In genomic region chr11:75667268-75667830, GRCh38 we compare ENCODE assay signal across 8 cellular contexts. TPM values are rescaled to one million over a fixed set of nuclear protein-coding genes. Genes with fewer than 3 reads are reported as not detected.
DNase-seq lines count a peak whose midpoint lies in the region; ATAC-seq and TF ChIP-seq lines count a peak whose summit lies in the region.

No MANE protein-coding gene starts in this region.

- CTCF ChIA-PET in IMR-90 (lab: Yijun Ruan, JAX) = no interaction called here

- ATAC-seq in IMR-90 (ENCODE audit: low read depth) = peak; percentile 66
- peak; percentile 70 to 74 for ATAC-seq in left cardiac atrium
- no peak for ATAC-seq in GM18868 (IDR thresholded peaks at IDR 0.05; ENCODE audit: unreplicated experiment)

- peak overlapping the region; percentile 44 for H3K4me3 ChIP-seq in IMR-90 (ENCODE audit: insufficient read depth, low read depth, low read length)

- H3K14ac ChIP-seq in IMR-90 (replicated peaks; ENCODE audit: low read depth, low read length) = no peak overlapping the region

- intact Hi-C loops in IMR-90 (cut with micrococcal nuclease) (loop anchor here (5.0 kb wide), 1 partner anchor 85 kb away; no protein-coding TSS in a partner anchor), left cardiac atrium (cut with DNase I) (no loop called here)

- no peak overlapping the region for H2AK9ac ChIP-seq in IMR-90 (replicated peaks; ENCODE audit: low read depth, low read length, poor library complexity)

- POLR2A ChIA-PET in IMR-90 (lab: Charles Lee; ENCODE audit: unreplicated experiment) = no interaction called here

- H4K91ac ChIP-seq in IMR-90 (ENCODE audit: insufficient read depth, low read depth, low read length) = no peak overlapping the region; the same call in 1 of the 2 replicates

- no peak overlapping the region; the same call in 1 of the 2 replicates for H3K4ac ChIP-seq in IMR-90 (ENCODE audit: low read depth, low read length)

- peaks cover 10% of the 10 kb centered on the region for H3K4me1 Mint-ChIP-seq in activated naive CD4-positive, alpha-beta T cell treated with anti-CD3 and anti-CD28 coated beads, Interleukin-2, amount 50 U/mL, for 24 hours

- no peaks in the 10 kb centered on the region for H3K36me3 ChIP-seq in IMR-90 (ENCODE audit: control insufficient read depth, insufficient read depth, low read length)

- no peaks in the 10 kb centered on the region for H4K20me1 ChIP-seq in IMR-90 (ENCODE audit: insufficient read depth, low read length)

- H3K56ac ChIP-seq in IMR-90 (ENCODE audit: extremely low read depth, insufficient read depth, low read length) = no peak overlapping the region

- no peak overlapping the region for H2BK15ac ChIP-seq in IMR-90 (ENCODE audit: low read depth, low read length)

- H3K27me3 Mint-ChIP-seq in activated naive CD4-positive, alpha-beta T cell treated with anti-CD3 and anti-CD28 coated beads, Interleukin-2, amount 50 U/mL, for 24 hours = peaks cover 45% of the 10 kb centered on the region

- DNase-seq in DMS79 treated with DMSO at 0.1 percent for 48 hours (lab: John Stamatoyannopoulos, UW) (peak; percentile 53), IMR-90 (no peak), left cardiac atrium (peak; percentile 30), putamen (ENCODE audit: low spot score) (peak; percentile 26), T1000 (lab: John Stamatoyannopoulos, UW) (no peak)
- DNase-seq in activated CD8-positive, alpha-beta memory T cell treated with anti-CD3 and anti-CD28 coated beads for 24 hours = no peak

- no peaks in the 10 kb centered on the region for H3K9me1 ChIP-seq in IMR-90 (ENCODE audit: insufficient read depth, low read length)

- H2BK5ac ChIP-seq in IMR-90 (ENCODE audit: low read depth, low read length, poor library complexity, severe bottlenecking) = no peak overlapping the region

- H3K4me1 ChIP-seq in IMR-90 (ENCODE audit: control insufficient read depth, insufficient read depth, low read length) = no peaks in the 10 kb centered on the region; the same call in 1 of the 2 replicates

- no peak for TF ChIP-seq CTCF in IMR-90 (conservative IDR thresholded peaks at IDR 0.05; ENCODE audit: low read depth, low read length)

- no peak overlapping the region for H2AK5ac ChIP-seq in IMR-90 (ENCODE audit: low read depth, low read length)

- no peak overlapping the region for H2BK120ac ChIP-seq in IMR-90 (ENCODE audit: low read depth, low read length)

- no peak for TF ChIP-seq POLR2A in IMR-90 (IDR thresholded peaks at IDR 0.05; ENCODE audit: low read depth, low read length)

- H3K9ac ChIP-seq in IMR-90 (ENCODE audit: low read depth, low read length) = peak overlapping the region; percentile 22; the same call in 1 of the 2 replicates

- in situ Hi-C loops in IMR-90 (cut with MboI; ENCODE audit: low sequenced_read_pairs) = no loop called here

- dilution Hi-C loops in IMR-90 (cut with HindIII; ENCODE audit: low sequenced_read_pairs, unreplicated experiment) = no loop called here

- H3K79me1 ChIP-seq in IMR-90 (ENCODE audit: low read depth in 1 of 2, low read length in 2 of 2) = no peaks in the 10 kb centered on the region

- H3K27ac ChIP-seq in IMR-90 (ENCODE audit: insufficient read depth, low read length) = no peak overlapping the region

- H3K27ac Mint-ChIP-seq in activated naive CD4-positive, alpha-beta T cell treated with anti-CD3 and anti-CD28 coated beads, Interleukin-2, amount 50 U/mL, for 24 hours = no peak overlapping the region

- H3K18ac ChIP-seq in IMR-90 (ENCODE audit: low read depth, low read length) = no peak overlapping the region

- H3K4me2 ChIP-seq in IMR-90 (ENCODE audit: low read depth, low read length) = peak overlapping the region; percentile 62

- H2AFZ ChIP-seq in IMR-90 (replicated peaks; ENCODE audit: low read length, poor library complexity) = peak overlapping the region; percentile 91

- BruUV-seq in IMR-90 (replicated peaks; lab: Mats Ljungman, UMichigan) = no TSS peak

- H4K5ac ChIP-seq in IMR-90 (ENCODE audit: low read depth, low read length) = no peak overlapping the region

- no peaks in the 10 kb centered on the region for H3K36me3 Mint-ChIP-seq in activated naive CD4-positive, alpha-beta T cell treated with anti-CD3 and anti-CD28 coated beads, Interleukin-2, amount 50 U/mL, for 24 hours

- WGBS in IMR-90 (ENCODE audit: extremely low coverage in 2 of 2, insufficient read length in 1 of 2), 2 experiments = 5% methylated on average over 32 of the region's 63 CpGs; no CpG with 5 or more reads in 1 of the 2 experiments

- TF ChIP-seq RAD21 in IMR-90 (IDR thresholded peaks at IDR 0.05; ENCODE audit: low read length) = no peak

- peaks cover 40% of the 10 kb centered on the region for H3K27me3 ChIP-seq in IMR-90 (ENCODE audit: control insufficient read depth, insufficient read depth, low read length)

- peak overlapping the region; percentile 75 for H3K4me3 Mint-ChIP-seq in activated naive CD4-positive, alpha-beta T cell treated with anti-CD3 and anti-CD28 coated beads, Interleukin-2, amount 50 U/mL, for 24 hours

- H4K8ac ChIP-seq in IMR-90 (ENCODE audit: low read depth in 2 of 2, low read length in 2 of 2) = peak overlapping the region; percentile 56 to 85

- H2BK20ac ChIP-seq in IMR-90 (ENCODE audit: low read depth, low read length) = no peak overlapping the region

- H3K9me3 ChIP-seq in IMR-90 (ENCODE audit: control insufficient read depth, insufficient read depth, low read length) = no peaks in the 10 kb centered on the region

- peaks cover 1% of the 10 kb centered on the region for H3K9me3 Mint-ChIP-seq in activated naive CD4-positive, alpha-beta T cell treated with anti-CD3 and anti-CD28 coated beads, Interleukin-2, amount 50 U/mL, for 24 hours

- peak overlapping the region; percentile 67; the same call in 1 of the 2 replicates for H3K23ac ChIP-seq in IMR-90 (ENCODE audit: low read depth, low read length)

TF ChIP-seq in IMR-90, 13 proteins besides CTCF, POLR2A, EP300 and RAD21:
- TF ChIP-seq MAZ (IDR thresholded peaks at IDR 0.05; ENCODE audit: borderline replicate concordance, low read depth, low read length) (peak; percentile 25; the same call in 1 of the 2 replicates), ELK1 (IDR thresholded peaks at IDR 0.05; ENCODE audit: borderline replicate concordance, low read depth, low read length) (no peak), CEBPB (IDR thresholded peaks at IDR 0.05; ENCODE audit: low read depth, low read length) (no peak)

RNA-seq across cellular contexts. Expression of gene MAP6, which starts 1.5 kb away (rescaled TPM):
- total RNA-seq in IMR-90 (2012; rRNA removed) (2.5 and 3.0 TPM in 2 replicates), left cardiac atrium (1 to 10 TPM; 5.6 to 5.9 TPM)
- 3.1 and 3.4 TPM in 2 replicates for polyA plus RNA-seq in IMR-90 (2012; rRNA removed)
- polyA plus RNA-seq in IMR-90 (2012; cell fraction: cytosol; rRNA removed) = 1.6 and 1.9 TPM in 2 replicates
- polyA plus RNA-seq in IMR-90 (2012; cell fraction: nucleus; rRNA removed; ENCODE audit: low replicate concordance) = 6.3 and 12.8 TPM in 2 replicates

RNA-seq across cellular contexts. Expression of gene MOGAT2, which starts 50.3 kb away (rescaled TPM):
- not detected in 2 replicates for total RNA-seq in IMR-90 (2012; rRNA removed)
- not detected in 2 replicates for polyA plus RNA-seq in IMR-90 (2012; rRNA removed)
- not detected in 2 replicates for polyA plus RNA-seq in IMR-90 (2012; cell fraction: cytosol; rRNA removed)
- not detected in 2 replicates for polyA plus RNA-seq in IMR-90 (2012; cell fraction: nucleus; rRNA removed; ENCODE audit: low replicate concordance)
- total RNA-seq in left cardiac atrium = under 1 TPM; 0.26 to 0.38 TPM

Comparison
In these comparisons a context has a peak if more than half of its experiments do, and no peak if none do; other contexts are left out.
1. DNase-seq: peak in DMS79 treated with DMSO at 0.1 percent for 48 hours (single experiment), left cardiac atrium (single experiment) and putamen (single experiment); none in IMR-90 (single experiment), T1000 (single experiment) and activated CD8-positive, alpha-beta memory T cell treated with anti-CD3 and anti-CD28 coated beads for 24 hours (single experiment).